In the genomic region with DNA sequence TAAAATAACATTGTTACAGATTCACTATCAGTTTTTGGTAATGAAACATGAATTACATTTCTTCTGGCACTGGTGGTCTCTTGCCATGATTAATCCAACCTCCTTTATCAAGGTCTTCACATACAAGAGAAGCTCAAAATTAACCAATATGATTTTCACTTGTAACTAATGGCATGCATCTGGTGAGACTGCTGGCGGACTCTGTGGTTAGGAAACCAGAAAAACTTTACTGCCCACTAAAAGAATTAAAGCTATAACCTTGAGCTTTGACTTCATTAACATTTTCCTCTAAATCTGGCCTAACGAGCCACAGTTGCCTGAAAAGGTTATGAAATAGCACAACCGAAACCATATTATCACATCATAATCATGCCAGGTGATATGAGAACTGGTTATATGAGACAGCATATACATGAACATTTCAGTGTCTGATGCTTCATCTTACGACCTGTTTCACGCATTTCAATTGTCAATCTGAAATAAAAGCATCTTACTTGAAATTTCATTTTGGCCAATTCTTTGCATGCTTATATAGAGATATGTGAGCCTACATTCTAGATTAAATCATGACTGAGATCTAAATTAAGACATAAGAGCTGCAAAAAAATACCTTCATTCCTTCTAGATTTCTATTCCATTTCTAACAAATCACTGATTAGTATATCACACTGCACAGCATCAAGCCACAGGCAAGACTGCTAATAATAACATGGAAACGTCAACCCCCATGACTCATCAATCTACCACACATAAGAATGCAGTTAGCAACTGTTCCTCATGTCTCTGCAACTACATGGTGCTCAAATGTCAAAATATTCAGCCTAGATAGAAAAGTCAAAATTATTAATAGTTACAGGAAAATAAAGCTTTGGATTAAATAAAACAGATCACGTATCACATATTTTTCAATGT, we compare ENCODE assay signal across 8 cellular contexts.
DNase-seq lines count a peak whose midpoint lies in the region; ATAC-seq lines count a peak whose summit lies in the region.

No MANE protein-coding gene starts in this region.

- DNase-seq in stimulated activated CD4-positive, alpha-beta T cell treated with anti-CD3 and anti-CD28 coated beads, Interleukin-15, amount 100 ng/mL, for 24 hours, result peak; percentile 11
- no peak for DNase-seq in stimulated activated CD4-positive, alpha-beta T cell treated with anti-CD3 and anti-CD28 coated beads, Interleukin-4, amount 100 ng/mL, for 1 hour
- DNase-seq in RKO (ENCODE audit: low spot score) (peak; percentile 87), fibroblast of the conjunctiva (ENCODE audit: low read depth) (peak; percentile 49), activated gamma-delta T cell (lab: John Stamatoyannopoulos, UW) (no peak), GM19240 (ENCODE audit: insufficient read length, low spot score) (no peak)

- peak; percentile 92 for ATAC-seq in HG02885 (IDR thresholded peaks at IDR 0.05; ENCODE audit: poor library complexity, unreplicated experiment)

- H3K27ac ChIP-seq in temporal lobe (ENCODE audit: low read depth, low read length), result peak overlapping the region; percentile 67

Comparison
In these comparisons a context has a peak if more than half of its experiments do, and no peak if none do; other contexts are left out.
1. DNase-seq: peak in stimulated activated CD4-positive, alpha-beta T cell treated with anti-CD3 and anti-CD28 coated beads, Interleukin-15, amount 100 ng/mL, for 24 hours (single experiment), RKO (single experiment) and fibroblast of the conjunctiva (single experiment); none in stimulated activated CD4-positive, alpha-beta T cell treated with anti-CD3 and anti-CD28 coated beads, Interleukin-4, amount 100 ng/mL, for 1 hour (single experiment), activated gamma-delta T cell (single experiment) and GM19240 (single experiment).